In the genomic region with DNA sequence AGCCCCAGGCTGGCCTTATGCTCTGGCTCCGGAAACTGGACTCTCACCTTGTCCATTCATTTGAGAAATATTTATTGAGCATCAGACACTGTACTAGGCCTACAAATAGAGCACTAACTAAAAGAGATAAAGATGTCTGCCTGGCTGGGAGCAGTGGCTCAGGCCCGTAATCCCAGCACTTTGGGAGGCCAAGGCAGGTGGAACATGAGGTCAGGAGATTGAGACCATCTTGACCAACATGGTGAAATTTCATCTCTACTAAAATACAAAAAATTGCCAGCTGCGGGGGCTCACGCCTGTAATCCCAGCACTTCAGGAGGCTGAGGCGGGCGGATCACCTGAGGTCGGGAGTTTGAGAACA, we compare ENCODE assay signal across 1 cellular context.
TF ChIP-seq lines count a peak whose summit lies in the region.

No MANE protein-coding gene starts in this region.

TF ChIP-seq in liver, 16 proteins besides CTCF, POLR2A, EP300 and RAD21 (continued from another document):
- TF ChIP-seq, protein P1, sequence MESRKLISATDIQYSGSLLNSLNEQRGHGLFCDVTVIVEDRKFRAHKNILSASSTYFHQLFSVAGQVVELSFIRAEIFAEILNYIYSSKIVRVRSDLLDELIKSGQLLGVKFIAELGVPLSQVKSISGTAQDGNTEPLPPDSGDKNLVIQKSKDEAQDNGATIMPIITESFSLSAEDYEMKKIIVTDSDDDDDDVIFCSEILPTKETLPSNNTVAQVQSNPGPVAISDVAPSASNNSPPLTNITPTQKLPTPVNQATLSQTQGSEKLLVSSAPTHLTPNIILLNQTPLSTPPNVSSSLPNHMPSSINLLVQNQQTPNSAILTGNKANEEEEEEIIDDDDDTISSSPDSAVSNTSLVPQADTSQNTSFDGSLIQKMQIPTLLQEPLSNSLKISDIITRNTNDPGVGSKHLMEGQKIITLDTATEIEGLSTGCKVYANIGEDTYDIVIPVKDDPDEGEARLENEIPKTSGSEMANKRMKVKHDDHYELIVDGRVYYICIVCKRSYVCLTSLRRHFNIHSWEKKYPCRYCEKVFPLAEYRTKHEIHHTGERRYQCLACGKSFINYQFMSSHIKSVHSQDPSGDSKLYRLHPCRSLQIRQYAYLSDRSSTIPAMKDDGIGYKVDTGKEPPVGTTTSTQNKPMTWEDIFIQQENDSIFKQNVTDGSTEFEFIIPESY (IDR thresholded peaks at IDR 0.05): no peak
- no peak for TF ChIP-seq GABPA (IDR thresholded peaks at IDR 0.05 in 1 of 2, conservative IDR thresholded peaks at IDR 0.05 in 1 of 2)
